ENCODE assay signal across 8 cellular contexts in genomic region chr14:76920572-76921175, GRCh38.
DNase-seq lines count a peak whose midpoint lies in the region; ATAC-seq and TF ChIP-seq lines count a peak whose summit lies in the region.

No MANE protein-coding gene starts in this region.

- H3K36me3 ChIP-seq in lower lobe of right lung = no peaks in the 10 kb centered on the region
- H3K36me3 ChIP-seq in MG63 = no peaks in the 10 kb centered on the region

- DNase-seq in AG10803 (ENCODE audit: low read depth) (peak; percentile 38), NB4 (ENCODE audit: low read depth) (peak; percentile 52), WTC11 (ENCODE audit: low spot score) (peak; percentile 49), lower lobe of right lung (no peak), GM20000 (ENCODE audit: low spot score) (no peak), NK-92 (lab: John Stamatoyannopoulos, UW; ENCODE audit: unreplicated experiment) (no peak), MG63 (no peak)
- no peak for DNase-seq in activated CD8-positive, alpha-beta memory T cell treated with anti-CD3 and anti-CD28 coated beads for 24 hours

- H3K27me3 ChIP-seq in lower lobe of right lung (ENCODE audit: low read depth) (no peaks in the 10 kb centered on the region), MG63 (no peaks in the 10 kb centered on the region)

- H3K27me3 Mint-ChIP-seq in WTC11 (ENCODE audit: low read depth) = no peaks in the 10 kb centered on the region

- intact Hi-C loops in lower lobe of right lung (cut with DNase I) = no loop called here

- peaks cover 88% of the 10 kb centered on the region for H3K4me1 Mint-ChIP-seq in WTC11

- H3K27ac Mint-ChIP-seq in WTC11 = no peak overlapping the region

- H3K9me3 Mint-ChIP-seq in WTC11 = no peaks in the 10 kb centered on the region

- TF ChIP-seq CTCF in AG10803 (conservative IDR thresholded peaks at IDR 0.05; ENCODE audit: low read length) (no peak), NB4 (IDR thresholded peaks at IDR 0.05; ENCODE audit: low read depth, low read length) (no peak), WTC11 (IDR thresholded peaks at IDR 0.05) (no peak), lower lobe of right lung (IDR thresholded peaks at IDR 0.05) (no peak), GM20000 (IDR thresholded peaks at IDR 0.05; ENCODE audit: extremely low read depth, missing control alignments) (no peak)

- H3K27ac ChIP-seq in lower lobe of right lung = peak overlapping the region; percentile 93

- H3K36me3 Mint-ChIP-seq in WTC11 = no peaks in the 10 kb centered on the region

- TF ChIP-seq POLR2A in NB4 (IDR thresholded peaks at IDR 0.05; ENCODE audit: extremely low read depth, insufficient read length) = no peak

- H3K9me3 ChIP-seq in lower lobe of right lung (no peaks in the 10 kb centered on the region), MG63 (no peaks in the 10 kb centered on the region)

- CTCF ChIA-PET in WTC11 (lab: Charles Lee) = interaction anchor here (0.5 to 17.3 kb wide), 12 partner anchors 9 to 150 kb away, joined by 3 to 196 read pairs (median 6); no protein-coding TSS in a partner anchor

- no peak overlapping the region for H3K4me3 ChIP-seq in AG10803 (ENCODE audit: low read length)
- no peak overlapping the region for H3K4me3 ChIP-seq in NB4 (ENCODE audit: low read depth, low read length)
- H3K4me3 ChIP-seq in lower lobe of right lung = no peak overlapping the region
- no peak overlapping the region for H3K4me3 ChIP-seq in MG63

- H3K4me3 Mint-ChIP-seq in WTC11 = no peak overlapping the region

- H3K4me1 ChIP-seq in lower lobe of right lung = peaks cover 41% of the 10 kb centered on the region

- ATAC-seq in WTC11 = no peak
- no peak for ATAC-seq in lower lobe of right lung

- POLR2A ChIA-PET in WTC11 (lab: Charles Lee) = interaction anchor here (0.6 to 5.1 kb wide), 7 partner anchors 27 to 142 kb away, joined by 3 to 38 read pairs (median 11); no protein-coding TSS in a partner anchor

TF ChIP-seq in WTC11, 78 proteins besides CTCF, POLR2A, EP300 and RAD21:
- TF ChIP-seq FOXK1 (CRISPR knock-in tag; IDR thresholded peaks at IDR 0.05) (no peak), ZNF121 (CRISPR knock-in tag; IDR thresholded peaks at IDR 0.05) (no peak), GTF2I (CRISPR knock-in tag; conservative IDR thresholded peaks at IDR 0.05) (no peak), CBFB (CRISPR knock-in tag; IDR thresholded peaks at IDR 0.05; ENCODE audit: low read depth) (no peak), MLX (CRISPR knock-in tag; IDR thresholded peaks at IDR 0.05) (no peak), RORB (CRISPR knock-in tag; IDR thresholded peaks at IDR 0.05) (no peak), NR2C2 (CRISPR knock-in tag; IDR thresholded peaks at IDR 0.05) (no peak), ZNF532 (CRISPR knock-in tag; IDR thresholded peaks at IDR 0.05; ENCODE audit: borderline replicate concordance) (no peak), TCF7 (CRISPR knock-in tag; IDR thresholded peaks at IDR 0.05; ENCODE audit: low read depth) (no peak), TP53 (CRISPR knock-in tag; IDR thresholded peaks at IDR 0.05) (no peak), ESRRA (CRISPR knock-in tag; IDR thresholded peaks at IDR 0.05; ENCODE audit: borderline replicate concordance) (no peak), JAZF1 (CRISPR knock-in tag; IDR thresholded peaks at IDR 0.05) (no peak)
- TF ChIP-seq, protein P1, sequence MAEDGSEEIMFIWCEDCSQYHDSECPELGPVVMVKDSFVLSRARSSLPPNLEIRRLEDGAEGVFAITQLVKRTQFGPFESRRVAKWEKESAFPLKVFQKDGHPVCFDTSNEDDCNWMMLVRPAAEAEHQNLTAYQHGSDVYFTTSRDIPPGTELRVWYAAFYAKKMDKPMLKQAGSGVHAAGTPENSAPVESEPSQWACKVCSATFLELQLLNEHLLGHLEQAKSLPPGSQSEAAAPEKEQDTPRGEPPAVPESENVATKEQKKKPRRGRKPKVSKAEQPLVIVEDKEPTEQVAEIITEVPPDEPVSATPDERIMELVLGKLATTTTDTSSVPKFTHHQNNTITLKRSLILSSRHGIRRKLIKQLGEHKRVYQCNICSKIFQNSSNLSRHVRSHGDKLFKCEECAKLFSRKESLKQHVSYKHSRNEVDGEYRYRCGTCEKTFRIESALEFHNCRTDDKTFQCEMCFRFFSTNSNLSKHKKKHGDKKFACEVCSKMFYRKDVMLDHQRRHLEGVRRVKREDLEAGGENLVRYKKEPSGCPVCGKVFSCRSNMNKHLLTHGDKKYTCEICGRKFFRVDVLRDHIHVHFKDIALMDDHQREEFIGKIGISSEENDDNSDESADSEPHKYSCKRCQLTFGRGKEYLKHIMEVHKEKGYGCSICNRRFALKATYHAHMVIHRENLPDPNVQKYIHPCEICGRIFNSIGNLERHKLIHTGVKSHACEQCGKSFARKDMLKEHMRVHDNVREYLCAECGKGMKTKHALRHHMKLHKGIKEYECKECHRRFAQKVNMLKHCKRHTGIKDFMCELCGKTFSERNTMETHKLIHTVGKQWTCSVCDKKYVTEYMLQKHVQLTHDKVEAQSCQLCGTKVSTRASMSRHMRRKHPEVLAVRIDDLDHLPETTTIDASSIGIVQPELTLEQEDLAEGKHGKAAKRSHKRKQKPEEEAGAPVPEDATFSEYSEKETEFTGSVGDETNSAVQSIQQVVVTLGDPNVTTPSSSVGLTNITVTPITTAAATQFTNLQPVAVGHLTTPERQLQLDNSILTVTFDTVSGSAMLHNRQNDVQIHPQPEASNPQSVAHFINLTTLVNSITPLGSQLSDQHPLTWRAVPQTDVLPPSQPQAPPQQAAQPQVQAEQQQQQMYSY (CRISPR knock-in tag; IDR thresholded peaks at IDR 0.05) = no peak
- TF ChIP-seq, protein P2, sequence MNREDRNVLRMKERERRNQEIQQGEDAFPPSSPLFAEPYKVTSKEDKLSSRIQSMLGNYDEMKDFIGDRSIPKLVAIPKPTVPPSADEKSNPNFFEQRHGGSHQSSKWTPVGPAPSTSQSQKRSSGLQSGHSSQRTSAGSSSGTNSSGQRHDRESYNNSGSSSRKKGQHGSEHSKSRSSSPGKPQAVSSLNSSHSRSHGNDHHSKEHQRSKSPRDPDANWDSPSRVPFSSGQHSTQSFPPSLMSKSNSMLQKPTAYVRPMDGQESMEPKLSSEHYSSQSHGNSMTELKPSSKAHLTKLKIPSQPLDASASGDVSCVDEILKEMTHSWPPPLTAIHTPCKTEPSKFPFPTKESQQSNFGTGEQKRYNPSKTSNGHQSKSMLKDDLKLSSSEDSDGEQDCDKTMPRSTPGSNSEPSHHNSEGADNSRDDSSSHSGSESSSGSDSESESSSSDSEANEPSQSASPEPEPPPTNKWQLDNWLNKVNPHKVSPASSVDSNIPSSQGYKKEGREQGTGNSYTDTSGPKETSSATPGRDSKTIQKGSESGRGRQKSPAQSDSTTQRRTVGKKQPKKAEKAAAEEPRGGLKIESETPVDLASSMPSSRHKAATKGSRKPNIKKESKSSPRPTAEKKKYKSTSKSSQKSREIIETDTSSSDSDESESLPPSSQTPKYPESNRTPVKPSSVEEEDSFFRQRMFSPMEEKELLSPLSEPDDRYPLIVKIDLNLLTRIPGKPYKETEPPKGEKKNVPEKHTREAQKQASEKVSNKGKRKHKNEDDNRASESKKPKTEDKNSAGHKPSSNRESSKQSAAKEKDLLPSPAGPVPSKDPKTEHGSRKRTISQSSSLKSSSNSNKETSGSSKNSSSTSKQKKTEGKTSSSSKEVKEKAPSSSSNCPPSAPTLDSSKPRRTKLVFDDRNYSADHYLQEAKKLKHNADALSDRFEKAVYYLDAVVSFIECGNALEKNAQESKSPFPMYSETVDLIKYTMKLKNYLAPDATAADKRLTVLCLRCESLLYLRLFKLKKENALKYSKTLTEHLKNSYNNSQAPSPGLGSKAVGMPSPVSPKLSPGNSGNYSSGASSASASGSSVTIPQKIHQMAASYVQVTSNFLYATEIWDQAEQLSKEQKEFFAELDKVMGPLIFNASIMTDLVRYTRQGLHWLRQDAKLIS (CRISPR knock-in tag; IDR thresholded peaks at IDR 0.05; ENCODE audit: borderline replicate concordance) = no peak

Comparison
In these comparisons a context has a peak if more than half of its experiments do, and no peak if none do; other contexts are left out.
1. DNase-seq: peak in AG10803 (single experiment), NB4 (single experiment) and WTC11 (single experiment); none in lower lobe of right lung (single experiment), GM20000 (single experiment), NK-92 (single experiment), activated CD8-positive, alpha-beta memory T cell treated with anti-CD3 and anti-CD28 coated beads for 24 hours (single experiment) and MG63 (single experiment).